In the genomic region with DNA sequence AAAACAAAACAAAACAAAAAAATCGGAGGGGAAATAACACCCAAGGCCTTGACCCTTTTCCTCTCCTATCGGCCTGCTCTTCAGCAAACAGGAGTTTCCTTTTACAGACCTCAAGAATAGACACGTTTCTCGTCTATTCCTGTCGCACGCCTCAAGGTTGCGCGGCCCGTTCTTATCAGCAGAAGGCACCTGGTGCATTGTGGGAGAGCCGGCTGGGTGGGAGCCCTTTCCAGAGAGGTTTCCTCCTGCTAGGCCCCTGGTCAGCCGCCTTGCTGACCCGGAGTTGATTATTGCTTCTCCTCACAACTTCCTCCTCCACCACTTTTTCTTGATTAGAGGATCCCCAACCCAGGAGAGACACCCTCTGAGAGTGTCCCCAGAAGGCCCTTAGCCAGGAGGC, we compare ENCODE assay signal across 19 cellular contexts.
"Had no signal": no experiment of that assay in that cellular context is flagged by ENCODE, and none has a peak within 500 bp of the region (broad histone marks: within the 10 kb centered on the region; RNA-seq: fewer than 3 reads in every experiment).

No MANE protein-coding gene starts in this region.

- H3K27ac ChIP-seq: prostate gland, stomach, thoracic aorta, upper lobe of right lung had no signal

- H3K9me3 ChIP-seq: mucosa of descending colon, prostate gland, SK-N-SH, stomach, thoracic aorta, upper lobe of right lung had no signal

- ATAC-seq: activated CD4-positive, alpha-beta T cell treated with anti-CD3 and anti-CD28 coated beads for 36 hours; activated T-cell treated with anti-CD3 and anti-CD28 coated beads, Interleukin-2, amount 50 U/mL, for 4 hours; mucosa of descending colon; naive thymus-derived CD8-positive, alpha-beta T cell; sciatic nerve; T-cell; upper lobe of right lung had no signal

- H3K4me1 ChIP-seq: prostate gland had no signal

- H3K36me3 ChIP-seq: prostate gland, stomach, thoracic aorta, upper lobe of right lung had no signal

- DNase-seq: activated CD4-positive, alpha-beta memory T cell treated with anti-CD3 and anti-CD28 coated beads for 36 hours; activated CD4-positive, alpha-beta T cell treated with anti-CD3 and anti-CD28 coated beads for 36 hours; activated effector memory CD4-positive, alpha-beta T cell treated with anti-CD3 and anti-CD28 coated beads, Interleukin-2, amount 50 U/mL, for 16 hours; activated T-cell treated with anti-CD3 and anti-CD28 coated beads, Interleukin-2, amount 50 U/mL, for 4 hours; amniotic stem cell; caudate nucleus; foreskin melanocyte; mammary epithelial cell; mucosa of descending colon; naive thymus-derived CD8-positive, alpha-beta T cell; SK-N-SH; stomach; T-cell; T-helper 9 cell; upper lobe of right lung had no signal

- H3K4me2 ChIP-seq: SK-N-SH had no signal

- H3K4me3 ChIP-seq: mucosa of descending colon, prostate gland, stomach, thoracic aorta, upper lobe of right lung had no signal

- H3K9ac ChIP-seq: SK-N-SH had no signal

- FAIRE-seq: colon had no signal
